In genomic region chr15:45198337-45199135, GRCh38 we compare ENCODE assay signal across 8 cellular contexts.
DNase-seq lines count a peak whose midpoint lies in the region; ATAC-seq and TF ChIP-seq lines count a peak whose summit lies in the region.

No MANE protein-coding gene starts in this region.

- H3K9me3 ChIP-seq in WERI-Rb-1 (ENCODE audit: severe bottlenecking), result no peaks in the 10 kb centered on the region

- peak; percentile 92 for DNase-seq in ACHN
- DNase-seq in NCI-H2171 (lab: John Stamatoyannopoulos, UW), result peak; percentile 77
- peak; percentile 91 for DNase-seq in WERI-Rb-1
- DNase-seq in cardiac fibroblast (ENCODE audit: low read depth in 2 of 2), result peak; percentile 98 to 99
- DNase-seq in islet precursor cell, result peak; percentile 98
- peak; percentile 82 for DNase-seq in stimulated activated CD4-positive, alpha-beta T cell treated with anti-CD3 and anti-CD28 coated beads, Interleukin-12 subunit alpha, Interleukin-12 subunit beta, amount 100 ng/mL, for 4 hours

- TF ChIP-seq CTCF in WERI-Rb-1 (IDR thresholded peaks at IDR 0.05; ENCODE audit: low read depth, low read length), result peak; percentile 89
- peak; percentile 89 for TF ChIP-seq CTCF in cardiac fibroblast (IDR thresholded peaks at IDR 0.05; ENCODE audit: low read depth, low read length)

- ATAC-seq in GM18858 (IDR thresholded peaks at IDR 0.05; ENCODE audit: unreplicated experiment) (peak; percentile 51), HG03066 (IDR thresholded peaks at IDR 0.05; ENCODE audit: low read depth, unreplicated experiment) (peak; percentile 53)

- H3K4me3 ChIP-seq in WERI-Rb-1 (ENCODE audit: low read depth, low read length), result peak overlapping the region; percentile 83
- peak overlapping the region; percentile 82 to 83 for H3K4me3 ChIP-seq in cardiac fibroblast (replicated peaks in 1 of 2; ENCODE audit: low read depth in 2 of 2, low read length in 2 of 2)

- H3K36me3 ChIP-seq in WERI-Rb-1, result no peaks in the 10 kb centered on the region

- no peaks in the 10 kb centered on the region for H3K27me3 ChIP-seq in WERI-Rb-1 (ENCODE audit: insufficient read depth, low read depth, severe bottlenecking)

- H3K27ac ChIP-seq in WERI-Rb-1, result peak overlapping the region; percentile 98

- in situ Hi-C loops in ACHN (cut with HindIII; ENCODE audit: low pct_ligation_motif_present, low pct_unique_long_range_greater_than_20kb, low sequenced_read_pairs), result no loop called here

Comparison
In these comparisons a context has a peak if more than half of its experiments do, and no peak if none do; other contexts are left out.
1. Peak in every context shown above with its lines: DNase-seq, ATAC-seq, H3K4me3 ChIP-seq and H3K27ac ChIP-seq.